ENCODE assay signal across 1 cellular context in genomic region chr4:678331-678734, GRCh38.
TF ChIP-seq lines count a peak whose summit lies in the region.

No MANE protein-coding gene starts in this region.

TF ChIP-seq in H1, 55 proteins besides CTCF, POLR2A, EP300 and RAD21:
- TF ChIP-seq SP4 (IDR thresholded peaks at IDR 0.05; ENCODE audit: low read length): no peak
- no peak for TF ChIP-seq ASH2L (IDR thresholded peaks at IDR 0.05; ENCODE audit: low read length)
- TF ChIP-seq KDM1A (IDR thresholded peaks at IDR 0.05; ENCODE audit: borderline replicate concordance, low read length): no peak
